In genomic region chr22:24011735-24012068, GRCh38 we compare ENCODE assay signal across 6 cellular contexts. TPM values are rescaled to one million over a fixed set of nuclear protein-coding genes. Genes with fewer than 3 reads are reported as not detected.
A peak's percentile ranks its signal among the peaks of the same experiment; 100 is the strongest.
DNase-seq lines count a peak whose midpoint lies in the region; ATAC-seq and TF ChIP-seq lines count a peak whose summit lies in the region.

No MANE protein-coding gene starts in this region.

- peak overlapping the region; percentile 79 for H3K27ac ChIP-seq in CD4-positive, CD25-positive, alpha-beta regulatory T cell (ENCODE audit: insufficient read depth, low read length, poor library complexity, severe bottlenecking)
- peak overlapping the region; percentile 42 to 74 for H3K27ac ChIP-seq in thoracic aorta

- H3K36me3 Mint-ChIP-seq in CD4-positive, CD25-positive, alpha-beta regulatory T cell = peaks cover 8% of the 10 kb centered on the region

- peak overlapping the region; percentile 94 to 99 (median 97) for H3K4me3 Mint-ChIP-seq in CD4-positive, CD25-positive, alpha-beta regulatory T cell

- ATAC-seq in CD4-positive, CD25-positive, alpha-beta regulatory T cell (ENCODE audit: low read depth in 2 of 2) = no peak
- ATAC-seq in thoracic aorta (ENCODE audit: insufficient number of reproducible peaks, low FRiP score, low read depth) (no peak), HG03280 (IDR thresholded peaks at IDR 0.05; ENCODE audit: unreplicated experiment) (no peak), HG02610 (IDR thresholded peaks at IDR 0.05; ENCODE audit: unreplicated experiment) (no peak)

- H3K9me3 Mint-ChIP-seq in CD4-positive, CD25-positive, alpha-beta regulatory T cell = peaks cover 0 to 3% (median 1%) of the 10 kb centered on the region in 7 donors

- TF ChIP-seq CTCF in fibroblast of pulmonary artery (IDR thresholded peaks at IDR 0.05; ENCODE audit: low read length, missing control alignments) = no peak
- no peak for TF ChIP-seq CTCF in thoracic aorta (IDR thresholded peaks at IDR 0.05)

- peaks cover 10 to 43% (median 26%) of the 10 kb centered on the region in 4 donors for H3K4me1 Mint-ChIP-seq in CD4-positive, CD25-positive, alpha-beta regulatory T cell

- peaks cover 14% of the 10 kb centered on the region for H3K4me1 ChIP-seq in CD4-positive, CD25-positive, alpha-beta regulatory T cell (ENCODE audit: control insufficient read depth, insufficient read depth, low read length, poor library complexity, severe bottlenecking)
- H3K4me1 ChIP-seq in thoracic aorta (ENCODE audit: control insufficient read depth in 1 of 2, low read depth in 2 of 2) = peaks cover 10 to 18% of the 10 kb centered on the region in 2 donors

- H3K36me3 ChIP-seq in CD4-positive, CD25-positive, alpha-beta regulatory T cell (ENCODE audit: control insufficient read depth, insufficient read depth, low read length) = no peaks in the 10 kb centered on the region
- no peaks in the 10 kb centered on the region for H3K36me3 ChIP-seq in thoracic aorta

- no peak for DNase-seq in CD4-positive, CD25-positive, alpha-beta regulatory T cell
- DNase-seq in NCI-H2029 treated with DMSO at 0.1 percent for 48 hours (lab: John Stamatoyannopoulos, UW) (peak; percentile 27), fibroblast of pulmonary artery (ENCODE audit: low read depth) (no peak), thoracic aorta (ENCODE audit: low spot score) (no peak)

- peak overlapping the region; percentile 72 to 96 (median 94) for H3K27ac Mint-ChIP-seq in CD4-positive, CD25-positive, alpha-beta regulatory T cell

- peak overlapping the region; percentile 87 for H3K4me3 ChIP-seq in CD4-positive, CD25-positive, alpha-beta regulatory T cell (ENCODE audit: low read depth, low read length)
- peak overlapping the region; percentile 93 for H3K4me3 ChIP-seq in fibroblast of pulmonary artery (replicated peaks; ENCODE audit: low read depth, low read length)
- peak overlapping the region; percentile 91 for H3K4me3 ChIP-seq in thoracic aorta

- H3K27me3 ChIP-seq in CD4-positive, CD25-positive, alpha-beta regulatory T cell (ENCODE audit: control insufficient read depth, insufficient read depth, low read length) = no peaks in the 10 kb centered on the region
- no peaks in the 10 kb centered on the region for H3K27me3 ChIP-seq in thoracic aorta (replicated peaks; ENCODE audit: insufficient read depth)

- H3K27me3 Mint-ChIP-seq in CD4-positive, CD25-positive, alpha-beta regulatory T cell = no peaks in the 10 kb centered on the region

- H3K9me3 ChIP-seq in CD4-positive, CD25-positive, alpha-beta regulatory T cell (ENCODE audit: control insufficient read depth in 2 of 2, low read length in 2 of 2) = no peaks in the 10 kb centered on the region
- no peaks in the 10 kb centered on the region for H3K9me3 ChIP-seq in thoracic aorta

RNA-seq across cellular contexts. Expression of gene CABIN1, which starts 0.6 kb away (rescaled TPM):
- total RNA-seq in CD4-positive, CD25-positive, alpha-beta regulatory T cell = 116 TPM
- polyA plus RNA-seq in CD4-positive, CD25-positive, alpha-beta regulatory T cell = 1 to 10 TPM; 6.1 to 8.2 (median 7.1) TPM
- total RNA-seq in thoracic aorta = 10 to 100 TPM; 77.7 to 91.5 TPM

RNA-seq across cellular contexts. Expression of gene GSTT4, which starts 6.4 kb away (rescaled TPM):
- not detected for total RNA-seq in CD4-positive, CD25-positive, alpha-beta regulatory T cell
- polyA plus RNA-seq in CD4-positive, CD25-positive, alpha-beta regulatory T cell = not detected
- total RNA-seq in thoracic aorta = not detected

RNA-seq across cellular contexts. Expression of gene GSTT2, which starts 31.8 kb away (rescaled TPM):
- total RNA-seq in CD4-positive, CD25-positive, alpha-beta regulatory T cell = not detected
- not detected for polyA plus RNA-seq in CD4-positive, CD25-positive, alpha-beta regulatory T cell
- total RNA-seq in thoracic aorta = not detected

RNA-seq across cellular contexts. Expression of gene DDT, which starts 37.5 kb away (rescaled TPM):
- 68.0 TPM for total RNA-seq in CD4-positive, CD25-positive, alpha-beta regulatory T cell
- 100 to 1,000 TPM; 117 to 142 (median 132) TPM for polyA plus RNA-seq in CD4-positive, CD25-positive, alpha-beta regulatory T cell
- total RNA-seq in thoracic aorta = 10 to 100 TPM; 38.8 to 45.5 TPM

RNA-seq across cellular contexts. Expression of gene DDTL, which starts 45.0 kb away (rescaled TPM):
- total RNA-seq in CD4-positive, CD25-positive, alpha-beta regulatory T cell = 4.4 TPM
- 1 to 10 TPM; 1.2 to 3.2 (median 2.1) TPM for polyA plus RNA-seq in CD4-positive, CD25-positive, alpha-beta regulatory T cell
- 1 to 10 TPM in 1 of 2 donors, not detected in 1; 5.4 TPM for total RNA-seq in thoracic aorta
